3 cellular contexts compared by ENCODE assay signal in genomic region chrY:9719616-9720015, GRCh38.
DNase-seq lines count a peak whose midpoint lies in the region; ATAC-seq, FAIRE-seq and TF ChIP-seq lines count a peak whose summit lies in the region.
"Not testable (repeated sequence)": the region's sequence is repeated elsewhere in the genome, so short reads cannot be mapped to it uniquely, and the experiment has no call there.

No MANE protein-coding gene starts in this region.

- not testable (repeated sequence) for H2AFZ ChIP-seq in H1 (ENCODE audit: low read length)

- not testable (repeated sequence) for H3K79me2 ChIP-seq in H1 (ENCODE audit: control insufficient read depth in 1 of 2, insufficient read depth in 2 of 2, low read length in 2 of 2)

- not testable (repeated sequence) for H3K14ac ChIP-seq in H1 (ENCODE audit: insufficient read length)

- not testable (repeated sequence) for H3K27ac ChIP-seq in H1 (ENCODE audit: low read depth, low read length); upper lobe of right lung

- not testable (repeated sequence) for H2AK5ac ChIP-seq in H1 (ENCODE audit: low read depth, low read length)

- H2BK20ac ChIP-seq in H1 (ENCODE audit: low read length) = not testable (repeated sequence)

- H3K4ac ChIP-seq in H1 (replicated peaks; ENCODE audit: insufficient read length, low read depth, low read length) = not testable (repeated sequence)

- intact Hi-C loops in Right ventricle myocardium inferior (cut with DNase I); upper lobe of right lung (cut with DNase I): not testable (repeated sequence)

- not testable (repeated sequence) for H4K5ac ChIP-seq in H1 (ENCODE audit: insufficient read length, low read depth, low read length)

- CTCF ChIA-PET in H1 (lab: Charles Lee; ENCODE audit: partially characterized antibody) = not testable (repeated sequence)

- not testable (repeated sequence) for H3K27me3 ChIP-seq in H1 (replicated peaks in 1 of 4; ENCODE audit: control insufficient read depth in 3 of 4, extremely low read depth in 1 of 4, insufficient read depth in 3 of 4, low read length in 3 of 4); upper lobe of right lung

- H3K56ac ChIP-seq in H1 (replicated peaks; ENCODE audit: insufficient read length, low read depth, low read length) = not testable (repeated sequence)

- not testable (repeated sequence) for TF ChIP-seq CTCF in H1 (IDR thresholded peaks at IDR 0.05; ENCODE audit: control extremely low read depth in 1 of 3, insufficient read depth in 1 of 3, low read depth in 1 of 3, low read length in 3 of 3); upper lobe of right lung (IDR thresholded peaks at IDR 0.05)

- H3K4me1 ChIP-seq in H1 (replicated peaks in 1 of 4; ENCODE audit: control insufficient read depth in 3 of 4, insufficient read depth in 4 of 4, low read length in 3 of 4); upper lobe of right lung: not testable (repeated sequence)

- H3K4me2 ChIP-seq in H1 (ENCODE audit: insufficient read depth in 1 of 2, low read depth in 2 of 2, low read length in 2 of 2) = not testable (repeated sequence)

- H2BK15ac ChIP-seq in H1 (ENCODE audit: low read length) = not testable (repeated sequence)

- POLR2A ChIA-PET in H1 (lab: Charles Lee; ENCODE audit: partially characterized antibody) = not testable (repeated sequence)

- not testable (repeated sequence) for H3K9me3 ChIP-seq in H1 (ENCODE audit: insufficient read depth in 2 of 2, low read depth in 1 of 2, low read length in 1 of 2); upper lobe of right lung

- H4K91ac ChIP-seq in H1 (replicated peaks; ENCODE audit: insufficient read length, low read length) = not testable (repeated sequence)

- H4K8ac ChIP-seq in H1 (ENCODE audit: extremely low read depth, insufficient read depth, low read length) = not testable (repeated sequence)

- TF ChIP-seq EP300 in H1 (IDR thresholded peaks at IDR 0.05; ENCODE audit: borderline replicate concordance in 1 of 2, low read depth in 2 of 2, low read length in 2 of 2) = not testable (repeated sequence)

- H2BK120ac ChIP-seq in H1 (replicated peaks; ENCODE audit: low read depth, low read length) = not testable (repeated sequence)

- not testable (repeated sequence) for H3K9ac ChIP-seq in H1 (replicated peaks in 1 of 4; ENCODE audit: extremely low read depth in 1 of 4, low read depth in 3 of 4, low read length in 3 of 4)

- WGBS in H1 (ENCODE audit: extremely low coverage in 1 of 2, insufficient coverage in 1 of 2, insufficient read length in 1 of 2, insufficient replicate concordance in 2 of 2, low coverage in 1 of 2, low lambda C conversion rate in 2 of 2, missing lambda C conversion rate in 1 of 2), 2 experiments = no CpG with 5 or more reads among the region's 3 CpGs

- H3K36me3 ChIP-seq in H1 (ENCODE audit: control insufficient read depth in 2 of 4, insufficient read depth in 4 of 4, low read length in 3 of 4); upper lobe of right lung: not testable (repeated sequence)

- not testable (repeated sequence) for H3K18ac ChIP-seq in H1 (ENCODE audit: extremely low read depth, low read length)

- ATAC-seq in Right ventricle myocardium inferior (peak; percentile 48), upper lobe of right lung (peak; percentile 59)

- not testable (repeated sequence) for H3K4me3 ChIP-seq in H1 (ENCODE audit: extremely low read depth in 1 of 4, insufficient read depth in 2 of 4, low read depth in 3 of 4, low read length in 4 of 4); upper lobe of right lung

- FAIRE-seq in H1 (lab: Jason Lieb, UNC) = peak; percentile 32

- not testable (repeated sequence) for TF ChIP-seq RAD21 in H1 (IDR thresholded peaks at IDR 0.05 in 1 of 2, conservative IDR thresholded peaks at IDR 0.05 in 1 of 2; ENCODE audit: low read depth in 2 of 2, low read length in 2 of 2)

- H3K23ac ChIP-seq in H1 (ENCODE audit: insufficient read length) = not testable (repeated sequence)

- DNase-seq in H1 (ENCODE audit: low read depth in 1 of 2, low spot score in 2 of 2); Right ventricle myocardium inferior (ENCODE audit: missing footprints); upper lobe of right lung: not testable (repeated sequence)

- not testable (repeated sequence) for H3K79me1 ChIP-seq in H1 (ENCODE audit: low read depth, low read length)

- not testable (repeated sequence) for TF ChIP-seq POLR2A in H1 (IDR thresholded peaks at IDR 0.05; ENCODE audit: control extremely low read depth in 1 of 2, low read depth in 2 of 2, low read length in 2 of 2)

- not testable (repeated sequence) for H2BK5ac ChIP-seq in H1 (ENCODE audit: low read depth, low read length)

- not testable (repeated sequence) for H3K23me2 ChIP-seq in H1 (ENCODE audit: low read depth, low read length)

- H4K20me1 ChIP-seq in H1 (replicated peaks in 1 of 2; ENCODE audit: control insufficient read depth in 1 of 2, insufficient read depth in 2 of 2, low read length in 2 of 2) = not testable (repeated sequence)

- H2BK12ac ChIP-seq in H1 (ENCODE audit: low read depth, low read length) = not testable (repeated sequence)
